In genomic region chr15:26298666-26299065, GRCh38 we compare ENCODE assay signal across 20 cellular contexts.
"Had no signal": no experiment of that assay in that cellular context is flagged by ENCODE, and none has a peak within 500 bp of the region (broad histone marks: within the 10 kb centered on the region; RNA-seq: fewer than 3 reads in every experiment).

No MANE protein-coding gene starts in this region.

- DNase-seq: cortex of kidney; effector CD4-positive, alpha-beta T cell; foreskin fibroblast; heart left ventricle; mesendoderm; midbrain; naive thymus-derived CD8-positive, alpha-beta T cell; nephron progenitor cell; stimulated activated CD4-positive, alpha-beta T cell treated with anti-CD3 and anti-CD28 coated beads, Interleukin-12 subunit alpha, Interleukin-12 subunit beta, amount 100 ng/mL, for 4 hours; stimulated activated CD4-positive, alpha-beta T cell treated with anti-CD3 and anti-CD28 coated beads, Interleukin-1b, Interleukin-23, amount 100 ng/mL, for 48 hours; stimulated activated CD4-positive, alpha-beta T cell treated with anti-CD3 and anti-CD28 coated beads, Interleukin-4, amount 100 ng/mL, for 1 hour; stimulated activated naive CD4-positive, alpha-beta T cell treated with Interleukin-2 at 50 U/mL for 16 hours; substantia nigra; testis; tibial artery had no signal

- FAIRE-seq: kidney had no signal

- ATAC-seq: gastroesophageal sphincter; heart left ventricle; left lobe of liver; naive thymus-derived CD8-positive, alpha-beta T cell; sciatic nerve; stimulated activated effector memory CD8-positive, alpha-beta T cell treated with anti-CD3 and anti-CD28 coated beads, Interleukin-12 subunit alpha, Interleukin-12 subunit beta, amount 100 ng/mL, for 72 hours had no signal
